Comparison of ENCODE assay signal across 15 cellular contexts in the genomic region with DNA sequence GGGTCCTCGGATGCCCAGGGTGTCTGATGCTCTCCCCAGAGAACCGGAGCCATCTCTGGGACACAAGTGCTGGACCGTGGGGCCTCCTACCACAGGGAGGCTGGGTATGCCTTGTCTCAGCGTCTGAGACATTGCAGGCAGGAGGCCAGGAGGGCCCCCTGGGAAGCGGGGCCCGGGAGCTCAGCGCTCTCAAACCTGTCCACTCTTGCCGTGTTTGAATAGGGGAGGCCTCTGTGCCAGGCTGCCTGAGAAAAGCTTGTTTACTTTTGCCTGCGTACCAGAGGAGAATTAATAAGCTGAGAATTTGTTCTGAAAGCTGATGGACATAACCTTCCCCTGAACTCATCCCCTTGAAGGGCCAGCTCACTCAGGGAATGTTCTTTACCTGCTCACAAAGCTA.
"Had no signal": no experiment of that assay in that cellular context is flagged by ENCODE, and none has a peak within 500 bp of the region (broad histone marks: within the 10 kb centered on the region; RNA-seq: fewer than 3 reads in every experiment).

No MANE protein-coding gene starts in this region.

- H3K4me1 ChIP-seq: right atrium auricular region had no signal

- H3K36me3 ChIP-seq: cardiac muscle cell, WERI-Rb-1 had no signal

- DNase-seq: activated CD4-positive, alpha-beta memory T cell treated with anti-CD3 and anti-CD28 coated beads for 36 hours; activated CD4-positive, alpha-beta T cell treated with anti-CD3 and anti-CD28 coated beads for 36 hours; activated CD8-positive, alpha-beta memory T cell treated with anti-CD3 and anti-CD28 coated beads, Interleukin-2, amount 10 ng/mL, durations not matched to agents 7 days and 5 days; activated naive CD4-positive, alpha-beta T cell treated with anti-CD3 and anti-CD28 coated beads, Interleukin-2, amount 10 ng/mL, durations not matched to agents 7 days and 5 days; activated T-cell treated with anti-CD3 and anti-CD28 coated beads, Interleukin-2, amount 50 U/mL, for 1 hour; endodermal cell; immature natural killer cell; stimulated activated CD4-positive, alpha-beta T cell treated with anti-CD3 and anti-CD28 coated beads, Interleukin-4, amount 100 ng/mL, for 24 hours; stimulated activated naive CD4-positive, alpha-beta T cell treated with Interleukin-2 at 50 U/mL for 16 hours; WERI-Rb-1 had no signal

- H3K27me3 ChIP-seq: ascending aorta, right atrium auricular region had no signal

- H3K27ac ChIP-seq: ascending aorta, cardiac muscle cell, right atrium auricular region, WERI-Rb-1 had no signal

- H3K4me3 ChIP-seq: ascending aorta, cardiac muscle cell, right atrium auricular region, skin epidermis had no signal

- ATAC-seq: activated CD4-positive, alpha-beta T cell treated with anti-CD3 and anti-CD28 coated beads for 36 hours; activated CD8-positive, alpha-beta memory T cell treated with anti-CD3 and anti-CD28 coated beads, Interleukin-2, amount 10 ng/mL, durations not matched to agents 7 days and 5 days; natural killer cell treated with Interleukin-12 subunit alpha and Interleukin-12 subunit beta and Interleukin-15 and Interleukin-18, amount 100 ng/mL, for 72 hours had no signal

- H3K9me3 ChIP-seq: ascending aorta, right atrium auricular region had no signal
